Comparison of ENCODE assay signal across 9 cellular contexts in the genomic region with DNA sequence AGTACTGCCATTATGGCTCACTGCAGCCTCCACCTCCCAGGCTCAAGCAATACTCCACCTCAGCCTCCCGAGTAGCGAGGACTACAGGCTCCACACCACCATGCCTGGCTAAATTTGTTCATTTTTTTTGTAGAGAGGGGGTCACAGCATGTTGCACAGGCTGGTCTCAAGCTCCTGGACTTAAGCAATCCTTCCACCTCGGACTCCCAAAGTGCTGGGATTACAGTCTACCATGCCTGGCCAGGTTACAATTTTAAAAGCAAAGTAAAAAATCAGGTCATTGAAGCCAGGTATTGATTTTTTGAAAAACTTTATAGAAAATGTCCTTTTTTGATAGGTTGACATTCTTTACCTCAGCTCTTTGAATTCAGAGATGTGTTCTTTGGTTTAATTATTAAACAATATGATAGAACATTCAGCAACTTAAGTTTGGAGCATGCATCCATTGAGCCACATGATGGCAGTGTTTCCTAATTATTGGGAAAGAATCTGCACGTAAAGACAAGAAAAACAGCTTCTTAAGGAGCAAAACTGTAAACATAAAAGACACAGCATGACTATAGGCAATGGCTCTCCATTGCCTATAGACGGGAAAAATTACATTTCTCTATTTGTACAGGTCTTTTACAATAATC. TPM values are rescaled to one million over a fixed set of nuclear protein-coding genes. Genes with fewer than 3 reads are reported as not detected.
DNase-seq lines count a peak whose midpoint lies in the region; ATAC-seq and TF ChIP-seq lines count a peak whose summit lies in the region.
"Had no signal": no experiment of that assay in that cellular context is flagged by ENCODE, and none has a peak within 500 bp of the region (broad histone marks: within the 10 kb centered on the region; RNA-seq: fewer than 3 reads in every experiment).

No MANE protein-coding gene starts in this region.

- peak overlapping the region; percentile 82 for H3K4me3 Mint-ChIP-seq in activated naive CD4-positive, alpha-beta T cell treated with anti-CD3 and anti-CD28 coated beads, Interleukin-2, amount 50 U/mL, for 24 hours

- peak overlapping the region in 1 of 10 experiments; percentile 13; a peak in 1 of 20 replicates for H3K4me3 ChIP-seq in BLaER1 treated with 17β-estradiol and CSF1 and Interleukin-3, amounts not matched to agents 10 nM and 100 nM
- H3K4me3 ChIP-seq in fibroblast of villous mesenchyme (ENCODE audit: low read depth, low read length) (no peak overlapping the region), ovary (no peak overlapping the region)

- no peaks in the 10 kb centered on the region for H3K36me3 Mint-ChIP-seq in activated naive CD4-positive, alpha-beta T cell treated with anti-CD3 and anti-CD28 coated beads, Interleukin-2, amount 50 U/mL, for 24 hours

- peaks cover 38 to 57% (median 48%) of the 10 kb centered on the region in 11 experiments for H3K27me3 ChIP-seq in BLaER1 treated with 17β-estradiol and CSF1 and Interleukin-3, amounts not matched to agents 10 nM and 100 nM
- peaks cover 4% of the 10 kb centered on the region for H3K27me3 ChIP-seq in ovary

- no peaks in the 10 kb centered on the region for H3K9me3 ChIP-seq in BLaER1 treated with 17β-estradiol and CSF1 and Interleukin-3, amounts not matched to agents 10 nM and 100 nM (replicated peaks in 1 of 11)
- no peaks in the 10 kb centered on the region for H3K9me3 ChIP-seq in ovary

- peaks cover 41% of the 10 kb centered on the region for H3K4me1 Mint-ChIP-seq in activated naive CD4-positive, alpha-beta T cell treated with anti-CD3 and anti-CD28 coated beads, Interleukin-2, amount 50 U/mL, for 24 hours

- H3K36me3 ChIP-seq in BLaER1 treated with 17β-estradiol and CSF1 and Interleukin-3, amounts not matched to agents 10 nM and 100 nM = no peaks in the 10 kb centered on the region
- H3K36me3 ChIP-seq in ovary = no peaks in the 10 kb centered on the region

- no peaks in the 10 kb centered on the region for H3K27me3 Mint-ChIP-seq in activated naive CD4-positive, alpha-beta T cell treated with anti-CD3 and anti-CD28 coated beads, Interleukin-2, amount 50 U/mL, for 24 hours

- no peak overlapping the region for H3K27ac Mint-ChIP-seq in activated naive CD4-positive, alpha-beta T cell treated with anti-CD3 and anti-CD28 coated beads, Interleukin-2, amount 50 U/mL, for 24 hours

- TF ChIP-seq CTCF in fibroblast of villous mesenchyme (IDR thresholded peaks at IDR 0.05; ENCODE audit: insufficient read depth, low read depth, low read length) = peak; percentile 73
- peak; percentile 50 to 84 (median 81) for TF ChIP-seq CTCF in ovary (IDR thresholded peaks at IDR 0.05)

- 20 to 32% (median 29%) methylated on average over 5 of the region's 5 CpGs for WGBS in ovary, 3 donors

- intact Hi-C loops in ovary (cut with DNase I) = loop anchor here in 3 of 4 donors (2.0 to 10.0 kb wide), 4 partner anchors 91 to 251 kb away; a partner anchor contains a TSS

- H3K27ac ChIP-seq in BLaER1 treated with 17β-estradiol and CSF1 and Interleukin-3, amounts not matched to agents 10 nM and 100 nM = no peak overlapping the region
- no peak overlapping the region for H3K27ac ChIP-seq in ovary

- H4K20me1 ChIP-seq in BLaER1 treated with 17β-estradiol and CSF1 and Interleukin-3, amounts not matched to agents 10 nM and 100 nM = peaks cover 0 to 15% (median 0%) of the 10 kb centered on the region in 11 experiments; a peak in 1 of 22 replicates

- peak; percentile 61 for DNase-seq in H4 (ENCODE audit: low spot score)
- peak; percentile 77 for DNase-seq in NCI-H526 treated with DMSO at 0.1 percent for 48 hours (lab: John Stamatoyannopoulos, UW)
- peak; percentile 90 for DNase-seq in fibroblast of villous mesenchyme (ENCODE audit: low read depth)
- peak in 1 of 5 donors; percentile 53 for DNase-seq in ovary

- ATAC-seq in HG02642 (IDR thresholded peaks at IDR 0.05; ENCODE audit: poor library complexity, unreplicated experiment) (no peak), GM21723 (IDR thresholded peaks at IDR 0.05; ENCODE audit: unreplicated experiment) (no peak)

- TF ChIP-seq POLR2A in ovary (IDR thresholded peaks at IDR 0.05) = no peak

- no peak for TF ChIP-seq EP300 in ovary (IDR thresholded peaks at IDR 0.05)

- H3K9me3 Mint-ChIP-seq in activated naive CD4-positive, alpha-beta T cell treated with anti-CD3 and anti-CD28 coated beads, Interleukin-2, amount 50 U/mL, for 24 hours = no peaks in the 10 kb centered on the region

- peak overlapping the region in 1 of 11 experiments; percentile 37; a peak in 1 of 22 replicates for H3K9ac ChIP-seq in BLaER1 treated with 17β-estradiol and CSF1 and Interleukin-3, amounts not matched to agents 10 nM and 100 nM

- H3K4me2 ChIP-seq in BLaER1 treated with 17β-estradiol and CSF1 and Interleukin-3, amounts not matched to agents 10 nM and 100 nM = peak overlapping the region; percentile 66 to 91 (median 79)

- peaks cover 38 to 67% (median 54%) of the 10 kb centered on the region in 10 experiments for H3K4me1 ChIP-seq in BLaER1 treated with 17β-estradiol and CSF1 and Interleukin-3, amounts not matched to agents 10 nM and 100 nM
- H3K4me1 ChIP-seq in ovary (ENCODE audit: insufficient read depth) = peaks cover 17% of the 10 kb centered on the region

RNA-seq across cellular contexts. Expression of a gene that starts 1.7 kb away (rescaled TPM):
- not detected in 2 replicates for total RNA-seq in H4 (2014; rRNA removed; shearing (Covaris generic))
- not detected in 2 replicates for total RNA-seq in fibroblast of villous mesenchyme
- total RNA-seq in ovary = 10 to 100 TPM in 1 of 7 donors, 1 to 10 TPM in 5, not detected in 1; 1.2 to 14.4 (median 2.9) TPM
- 1 to 10 TPM in 1 of 2 donors, not detected in 1; 3.9 TPM for polyA plus RNA-seq in ovary

RNA-seq across cellular contexts. Expression of a gene that starts 9.8 kb away (rescaled TPM):
- total RNA-seq in H4 (2014; rRNA removed; shearing (Covaris generic)) = 0.77 TPM in 1 of 2 replicates, not detected in the other
- total RNA-seq in fibroblast of villous mesenchyme (1.3 TPM in 2 replicates), ovary (1 to 10 TPM in 4 of 7 donors, under 1 TPM in 3; 0.12 to 2.8 (median 1.2) TPM)
- polyA plus RNA-seq in ovary = 1 to 10 TPM; 1.2 TPM

RNA-seq across cellular contexts. Expression of a gene that starts 22.8 kb away (rescaled TPM):
- total RNA-seq in H4 (2014; rRNA removed; shearing (Covaris generic)) = not detected in 2 replicates
- total RNA-seq in fibroblast of villous mesenchyme (not detected in 2 replicates), ovary (10 to 100 TPM in 1 of 7 donors, 1 to 10 TPM in 4, under 1 TPM in 2; 0.46 to 13.9 (median 3.5) TPM)
- polyA plus RNA-seq in ovary = 10 to 100 TPM in 1 of 2 donors, 1 to 10 TPM in 1; 6.2 to 13.7 TPM

RNA-seq across cellular contexts. Expression of a gene that starts 33.2 kb away (rescaled TPM):
- 166 and 188 TPM in 2 replicates for total RNA-seq in H4 (2014; rRNA removed; shearing (Covaris generic))
- total RNA-seq in fibroblast of villous mesenchyme = 27.4 and 33.7 TPM in 2 replicates
- total RNA-seq in ovary = 100 to 1,000 TPM in 6 of 7 donors, 10 to 100 TPM in 1; 80.1 to 211 (median 179) TPM
- polyA plus RNA-seq in ovary = 100 to 1,000 TPM; 192 to 295 TPM

RNA-seq across cellular contexts. Expression of a gene that starts 34.4 kb away (rescaled TPM):
- not detected in 2 replicates for total RNA-seq in H4 (2014; rRNA removed; shearing (Covaris generic))
- total RNA-seq in fibroblast of villous mesenchyme (not detected in 2 replicates), ovary (1 to 10 TPM in 6 of 7 donors, under 1 TPM in 1; 0.98 to 2.9 (median 2.2) TPM)
- 1 to 10 TPM; 3.5 to 9.4 TPM for polyA plus RNA-seq in ovary
- total RNA-seq: T-helper 2 cell treated with Interferon-gamma antibody and Interleukin-4, amounts not matched to agents 100 ng/mL and 5 ng/mL, for 36 hours had no signal
